Comparison of ENCODE assay signal across 8 cellular contexts in the genomic region with DNA sequence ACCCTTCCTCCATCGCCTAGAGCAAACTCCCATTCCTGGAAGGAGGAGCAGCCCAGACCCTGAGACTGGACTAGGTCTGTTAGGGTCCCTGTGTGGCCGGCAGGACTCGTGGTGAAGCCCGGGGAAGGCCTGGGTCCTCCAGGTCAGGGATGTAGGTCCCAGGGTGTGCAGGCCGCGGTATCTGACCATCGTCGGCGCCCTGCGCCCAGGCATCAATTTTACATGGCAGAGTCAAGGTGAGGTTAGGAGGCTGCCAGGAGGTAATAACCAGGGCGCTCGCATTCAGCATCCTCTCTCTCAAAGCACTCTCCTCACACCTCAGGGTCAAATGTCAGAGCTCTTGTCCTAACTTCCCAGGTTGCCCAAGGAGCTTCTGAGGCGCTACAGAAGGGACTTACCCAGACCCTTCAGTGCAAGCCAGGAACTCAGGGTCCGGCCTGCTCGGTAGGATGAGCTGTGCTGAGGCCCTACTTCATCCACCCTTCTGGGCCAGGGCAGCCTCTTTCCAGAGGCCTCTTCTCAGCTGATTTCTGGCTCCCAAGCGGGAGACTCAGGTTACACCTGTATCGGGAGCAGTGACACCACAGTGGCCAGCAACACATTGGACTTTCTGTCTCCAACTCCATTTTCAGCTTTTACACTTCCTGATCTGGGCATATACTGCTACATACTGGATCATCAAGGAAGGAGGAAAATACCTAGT. TPM values are rescaled to one million over a fixed set of nuclear protein-coding genes. Genes with fewer than 3 reads are reported as not detected.
DNase-seq lines count a peak whose midpoint lies in the region; ATAC-seq and TF ChIP-seq lines count a peak whose summit lies in the region.

No MANE protein-coding gene starts in this region.

- H2BK12ac ChIP-seq in mesenchymal stem cell (ENCODE audit: low read length in 2 of 2), result peak overlapping the region in 1 of 2 experiments; percentile 12

- H3K27me3 Mint-ChIP-seq in brain, result peaks cover 4% of the 10 kb centered on the region

- H2BK15ac ChIP-seq in mesenchymal stem cell (ENCODE audit: low read depth, poor library complexity, severe bottlenecking), result peak overlapping the region; percentile 89

- H3K18ac ChIP-seq in mesenchymal stem cell (ENCODE audit: low read depth in 1 of 2, low read length in 2 of 2), result peak overlapping the region; percentile 78 to 92

- POLR2A ChIA-PET in AG04449 (lab: Yijun Ruan, JAX), result interaction anchor here (1.0 to 5.0 kb wide), 11 partner anchors 10 to 186 kb away, joined by 3 to 103 read pairs (median 7); partner anchors contain the start of genes ELMOD3, MAT2A and RETSAT

- H3K27me3 ChIP-seq in mesenchymal stem cell (ENCODE audit: control insufficient read depth in 1 of 2, insufficient read depth in 1 of 2, low read length in 2 of 2), result no peaks in the 10 kb centered on the region

- H3K9me3 Mint-ChIP-seq in brain, result peaks cover 0 to 4% (median 0%) of the 10 kb centered on the region in 5 experiments

- peak overlapping the region; percentile 100 for H4K8ac ChIP-seq in mesenchymal stem cell (ENCODE audit: low read length)

- H3K4me3 Mint-ChIP-seq in brain, result peak overlapping the region; percentile 92 to 95 (median 93)

- H2AK5ac ChIP-seq in mesenchymal stem cell (ENCODE audit: low read length, severe bottlenecking), result peak overlapping the region; percentile 72

- peak overlapping the region; percentile 83 for H4K91ac ChIP-seq in mesenchymal stem cell (ENCODE audit: low read length)

- peak overlapping the region; percentile 92 to 100 (median 99) for H3K27ac Mint-ChIP-seq in brain

- H3K36me3 ChIP-seq in mesenchymal stem cell (ENCODE audit: control insufficient read depth in 1 of 2, insufficient read depth in 2 of 2, low read depth in 1 of 2, low read length in 2 of 2), result no peaks in the 10 kb centered on the region

- no peaks in the 10 kb centered on the region for H3K36me3 Mint-ChIP-seq in brain

- no peak overlapping the region for H3K23ac ChIP-seq in mesenchymal stem cell (ENCODE audit: low read length in 2 of 2)

- peak overlapping the region in 1 of 2 experiments; percentile 87 for H3K14ac ChIP-seq in mesenchymal stem cell (ENCODE audit: low read length in 2 of 2)

- peak overlapping the region; percentile 85 for H3K4me2 ChIP-seq in mesenchymal stem cell (ENCODE audit: low read length, poor library complexity, severe bottlenecking)

- H3K4me1 ChIP-seq in mesenchymal stem cell (ENCODE audit: control insufficient read depth, insufficient read depth, low read depth, low read length), result peaks cover 35% of the 10 kb centered on the region

- peak; percentile 2 for ATAC-seq in HG02973 (IDR thresholded peaks at IDR 0.05; ENCODE audit: unreplicated experiment)
- ATAC-seq in GM21447 (IDR thresholded peaks at IDR 0.05; ENCODE audit: unreplicated experiment), result no peak
- ATAC-seq in activated CD4-positive, CD25-positive, alpha-beta regulatory T cell treated with anti-CD3 and anti-CD28 coated beads, Interleukin-2, amount 50 U/mL, for 24 hours, result no peak

- H3K9me3 ChIP-seq in mesenchymal stem cell (ENCODE audit: control insufficient read depth, low read length), result no peaks in the 10 kb centered on the region

- WGBS in mesenchymal stem cell, result 88% methylated on average over 13 of the region's 17 CpGs

- CTCF ChIA-PET in AG04449 (lab: Yijun Ruan, JAX), result interaction anchor here (0.7 to 34.9 kb wide), 22 partner anchors 10 to 493 kb away, joined by 3 to 922 read pairs (median 4); partner anchors contain the start of genes ELMOD3, GGCX, MAT2A and RETSAT

- H2BK120ac ChIP-seq in mesenchymal stem cell (ENCODE audit: low read depth, low read length), result peak overlapping the region; percentile 97

- no peak for DNase-seq in AG04449 (ENCODE audit: low read depth, low spot score)
- DNase-seq in mesenchymal stem cell, result no peak
- DNase-seq in EL, result no peak
- DNase-seq in DMS 273 (lab: John Stamatoyannopoulos, UW; ENCODE audit: unreplicated experiment), result no peak

- peak overlapping the region; percentile 72 to 88 for H3K4ac ChIP-seq in mesenchymal stem cell (ENCODE audit: low read depth in 1 of 2, low read length in 2 of 2)

- peaks cover 4% of the 10 kb centered on the region for H3K79me1 ChIP-seq in mesenchymal stem cell (replicated peaks; ENCODE audit: low read length, poor library complexity, severe bottlenecking)

- H3K27ac ChIP-seq in mesenchymal stem cell (ENCODE audit: low read length, poor library complexity, severe bottlenecking), result peak overlapping the region; percentile 74

- TF ChIP-seq CTCF in AG04449 (IDR thresholded peaks at IDR 0.05; ENCODE audit: insufficient read depth, low read length, missing control alignments) (no peak), brain (conservative IDR thresholded peaks at IDR 0.05) (no peak)

- H3K4me3 ChIP-seq in AG04449 (ENCODE audit: low read depth, low read length) (peak overlapping the region; percentile 78), mesenchymal stem cell (ENCODE audit: insufficient read depth in 1 of 2, low read depth in 1 of 2, low read length in 2 of 2) (peak overlapping the region; percentile 77 to 87)

- H2AFZ ChIP-seq in mesenchymal stem cell (ENCODE audit: low read depth, low read length), result peak overlapping the region; percentile 94

- H3K4me1 Mint-ChIP-seq in brain, result peaks cover 50% of the 10 kb centered on the region

- no peak overlapping the region for H2BK5ac ChIP-seq in mesenchymal stem cell (ENCODE audit: low read depth, low read length, poor library complexity, severe bottlenecking)

- H3K9ac ChIP-seq in mesenchymal stem cell (ENCODE audit: low read length), result peak overlapping the region; percentile 94

RNA-seq across cellular contexts. Expression of gene SH2D6, which starts 0.6 kb away (rescaled TPM):
- 1.8 TPM for polyA plus RNA-seq in brain (ENCODE audit: insufficient read depth, low read depth, low replicate concordance)
- not detected for polyA plus RNA-seq in mesenchymal stem cell (2013, experiment 1 of 2)
- 0.14 TPM for polyA plus RNA-seq in mesenchymal stem cell (2013, experiment 2 of 2)

RNA-seq across cellular contexts. Expression of gene CAPG, which starts 9.0 kb away (rescaled TPM):
- polyA plus RNA-seq in brain (ENCODE audit: insufficient read depth, low read depth, low replicate concordance), result 92.2 TPM
- 109 TPM for polyA plus RNA-seq in mesenchymal stem cell (2013, experiment 1 of 2)
- 105 TPM for polyA plus RNA-seq in mesenchymal stem cell (2013, experiment 2 of 2)
